Comparison of ENCODE assay signal across 1 cellular context in genomic region chr7:149012730-149013129, GRCh38.
TF ChIP-seq lines count a peak whose summit lies in the region.

No MANE protein-coding gene starts in this region.

TF ChIP-seq in K562, 482 proteins besides CTCF, POLR2A, EP300 and RAD21:
- peak; percentile 64 for TF ChIP-seq CEBPB (tag; IDR thresholded peaks at IDR 0.05)
- peak; percentile 16; the same call in 1 of the 2 replicates for TF ChIP-seq CEBPG (CRISPR knock-in tag; IDR thresholded peaks at IDR 0.05)
- TF ChIP-seq CEBPG (tag; conservative IDR thresholded peaks at IDR 0.05 in 1 of 2, IDR thresholded peaks at IDR 0.05 in 1 of 2), result peak in 1 of 2 experiments; percentile 66; a peak in 2 of 4 replicates
